8 cellular contexts compared by ENCODE assay signal in genomic region chr1:148825029-148825428, GRCh38. TPM values are rescaled to one million over a fixed set of nuclear protein-coding genes. Genes with fewer than 3 reads are reported as not detected.
A peak's percentile ranks its signal among the peaks of the same experiment; 100 is the strongest.
DNase-seq lines count a peak whose midpoint lies in the region; ATAC-seq, FAIRE-seq and TF ChIP-seq lines count a peak whose summit lies in the region.
"Not testable (repeated sequence)": the region's sequence is repeated elsewhere in the genome, so short reads cannot be mapped to it uniquely, and the experiment has no call there.

No MANE protein-coding gene starts in this region.

- FAIRE-seq in endothelial cell of umbilical vein (lab: Jason Lieb, UNC) (peak; percentile 93), islet of Langerhans (lab: Jason Lieb, UNC) (peak; percentile 45)

- H2AFZ ChIP-seq in endothelial cell of umbilical vein (ENCODE audit: low read depth, low read length), result not testable (repeated sequence)

- H3K9me1 ChIP-seq in endothelial cell of umbilical vein (replicated peaks; ENCODE audit: control insufficient read depth, extremely low read depth, insufficient read depth, low read length), result not testable (repeated sequence)

- peak; percentile 53 to 71 for ATAC-seq in CD4-positive, CD25-positive, alpha-beta regulatory T cell (ENCODE audit: low read depth in 2 of 2)
- peak; percentile 51 for ATAC-seq in GM21515 (IDR thresholded peaks at IDR 0.05; ENCODE audit: unreplicated experiment)
- ATAC-seq in SK-N-SH treated with all-trans-retinoic acid at 6 μM for 48 hours, result peak; percentile 83
- ATAC-seq in activated T-cell treated with anti-CD3 and anti-CD28 coated beads, Interleukin-2, amount 50 U/mL, for 4 hours, result peak; percentile 58 to 67
- peak; percentile 85 for ATAC-seq in naive thymus-derived CD4-positive, alpha-beta T cell
- ATAC-seq in stimulated activated naive CD8-positive, alpha-beta T cell treated with anti-CD3 and anti-CD28 coated beads, Interleukin-15, amount 100 ng/mL, for 72 hours, result peak; percentile 82

- POLR2A ChIA-PET in endothelial cell of umbilical vein (lab: Charles Lee); naive thymus-derived CD4-positive, alpha-beta T cell (lab: Charles Lee): not testable (repeated sequence)

- not testable (repeated sequence) for H3K9me3 ChIP-seq in CD4-positive, CD25-positive, alpha-beta regulatory T cell (ENCODE audit: control insufficient read depth in 2 of 2, low read length in 2 of 2); endothelial cell of umbilical vein (replicated peaks; ENCODE audit: control insufficient read depth, insufficient read depth, low read length); naive thymus-derived CD4-positive, alpha-beta T cell (ENCODE audit: control insufficient read depth in 2 of 3, low read length in 3 of 3)

- not testable (repeated sequence) for H3K9ac ChIP-seq in endothelial cell of umbilical vein (replicated peaks; ENCODE audit: extremely low read depth, insufficient read depth, low read length)

- not testable (repeated sequence) for H3K9me3 Mint-ChIP-seq in CD4-positive, CD25-positive, alpha-beta regulatory T cell; activated T-cell treated with anti-CD3 and anti-CD28 coated beads, Interleukin-2, amount 50 U/mL, for 4 hours; naive thymus-derived CD4-positive, alpha-beta T cell; stimulated activated naive CD8-positive, alpha-beta T cell treated with anti-CD3 and anti-CD28 coated beads, Interleukin-15, amount 100 ng/mL, for 72 hours

- H3K4me2 ChIP-seq in endothelial cell of umbilical vein (ENCODE audit: insufficient read depth, low read length), result not testable (repeated sequence)

- H3K27me3 ChIP-seq in CD4-positive, CD25-positive, alpha-beta regulatory T cell (ENCODE audit: control insufficient read depth, insufficient read depth, low read length); endothelial cell of umbilical vein (ENCODE audit: control insufficient read depth in 2 of 2, insufficient read depth in 2 of 2, low read length in 2 of 2); naive thymus-derived CD4-positive, alpha-beta T cell (ENCODE audit: control insufficient read depth in 2 of 2, insufficient read depth in 2 of 2, low read length in 2 of 2): not testable (repeated sequence)

- not testable (repeated sequence) for H3K27me3 Mint-ChIP-seq in CD4-positive, CD25-positive, alpha-beta regulatory T cell; activated T-cell treated with anti-CD3 and anti-CD28 coated beads, Interleukin-2, amount 50 U/mL, for 4 hours (ENCODE audit: low read depth); naive thymus-derived CD4-positive, alpha-beta T cell; stimulated activated naive CD8-positive, alpha-beta T cell treated with anti-CD3 and anti-CD28 coated beads, Interleukin-15, amount 100 ng/mL, for 72 hours

- not testable (repeated sequence) for H3K27ac Mint-ChIP-seq in CD4-positive, CD25-positive, alpha-beta regulatory T cell; naive thymus-derived CD4-positive, alpha-beta T cell; stimulated activated naive CD8-positive, alpha-beta T cell treated with anti-CD3 and anti-CD28 coated beads, Interleukin-15, amount 100 ng/mL, for 72 hours

- dilution Hi-C loops in endothelial cell of umbilical vein (cut with MboI; ENCODE audit: extremely low pct_ligation_motif_present, low sequenced_read_pairs), result not testable (repeated sequence)

- not testable (repeated sequence) for H3K4me3 Mint-ChIP-seq in CD4-positive, CD25-positive, alpha-beta regulatory T cell; activated T-cell treated with anti-CD3 and anti-CD28 coated beads, Interleukin-2, amount 50 U/mL, for 4 hours; naive thymus-derived CD4-positive, alpha-beta T cell; stimulated activated naive CD8-positive, alpha-beta T cell treated with anti-CD3 and anti-CD28 coated beads, Interleukin-15, amount 100 ng/mL, for 72 hours

- intact Hi-C loops in endothelial cell of umbilical vein (cut with micrococcal nuclease); naive thymus-derived CD4-positive, alpha-beta T cell (cut with micrococcal nuclease): not testable (repeated sequence)

- not testable (repeated sequence) for H4K20me1 ChIP-seq in endothelial cell of umbilical vein (replicated peaks; ENCODE audit: control insufficient read depth, extremely low read depth, insufficient read depth, low read length)

- not testable (repeated sequence) for H3K36me3 ChIP-seq in CD4-positive, CD25-positive, alpha-beta regulatory T cell (ENCODE audit: control insufficient read depth, insufficient read depth, low read length); endothelial cell of umbilical vein (ENCODE audit: control insufficient read depth in 2 of 2, extremely low read depth in 1 of 2, insufficient read depth in 2 of 2, low read length in 2 of 2); naive thymus-derived CD4-positive, alpha-beta T cell (ENCODE audit: control insufficient read depth in 2 of 3, insufficient read depth in 3 of 3, low read length in 3 of 3)

- not testable (repeated sequence) for H3K4me1 Mint-ChIP-seq in CD4-positive, CD25-positive, alpha-beta regulatory T cell; activated T-cell treated with anti-CD3 and anti-CD28 coated beads, Interleukin-2, amount 50 U/mL, for 4 hours (ENCODE audit: low read depth); naive thymus-derived CD4-positive, alpha-beta T cell; stimulated activated naive CD8-positive, alpha-beta T cell treated with anti-CD3 and anti-CD28 coated beads, Interleukin-15, amount 100 ng/mL, for 72 hours

- not testable (repeated sequence) for H3K27ac ChIP-seq in CD4-positive, CD25-positive, alpha-beta regulatory T cell (ENCODE audit: insufficient read depth, low read length, poor library complexity, severe bottlenecking); endothelial cell of umbilical vein (ENCODE audit: insufficient read depth, low read depth, low read length); naive thymus-derived CD4-positive, alpha-beta T cell (ENCODE audit: low read depth, low read length)

- not testable (repeated sequence) for DNase-seq in CD4-positive, CD25-positive, alpha-beta regulatory T cell; activated T-cell treated with anti-CD3 and anti-CD28 coated beads, Interleukin-2, amount 50 U/mL, for 4 hours; endothelial cell of umbilical vein (ENCODE audit: low read depth, low spot score); naive thymus-derived CD4-positive, alpha-beta T cell; stimulated activated naive CD8-positive, alpha-beta T cell treated with anti-CD3 and anti-CD28 coated beads, Interleukin-15, amount 100 ng/mL, for 72 hours

- not testable (repeated sequence) for H3K36me3 Mint-ChIP-seq in CD4-positive, CD25-positive, alpha-beta regulatory T cell; activated T-cell treated with anti-CD3 and anti-CD28 coated beads, Interleukin-2, amount 50 U/mL, for 4 hours (ENCODE audit: insufficient read depth); naive thymus-derived CD4-positive, alpha-beta T cell

- BruUV-seq in endothelial cell of umbilical vein (replicated peaks; lab: Mats Ljungman, UMichigan), result not testable (repeated sequence)

- H3K4me3 ChIP-seq in CD4-positive, CD25-positive, alpha-beta regulatory T cell (ENCODE audit: low read depth, low read length); endothelial cell of umbilical vein (replicated peaks in 1 of 3; ENCODE audit: insufficient read depth in 1 of 3, low read depth in 1 of 3, low read length in 3 of 3); naive thymus-derived CD4-positive, alpha-beta T cell (ENCODE audit: low read length): not testable (repeated sequence)

- TF ChIP-seq POLR2A in endothelial cell of umbilical vein (IDR thresholded peaks at IDR 0.05; ENCODE audit: low read depth, low read length), result not testable (repeated sequence)

- H3K79me2 ChIP-seq in endothelial cell of umbilical vein (ENCODE audit: control insufficient read depth, insufficient read depth, low read length), result not testable (repeated sequence)

- CTCF ChIA-PET in endothelial cell of umbilical vein (lab: Charles Lee); naive thymus-derived CD4-positive, alpha-beta T cell (lab: Charles Lee): not testable (repeated sequence)

- not testable (repeated sequence) for TF ChIP-seq CTCF in endothelial cell of umbilical vein (IDR thresholded peaks at IDR 0.05; ENCODE audit: extremely low read depth in 1 of 2, insufficient read depth in 1 of 2, low read depth in 1 of 2, low read length in 2 of 2)

- H3K4me1 ChIP-seq in CD4-positive, CD25-positive, alpha-beta regulatory T cell (ENCODE audit: control insufficient read depth, insufficient read depth, low read length, poor library complexity, severe bottlenecking); endothelial cell of umbilical vein (ENCODE audit: control insufficient read depth, extremely low read depth, insufficient read depth, low read length); naive thymus-derived CD4-positive, alpha-beta T cell (ENCODE audit: control insufficient read depth in 2 of 2, insufficient read depth in 2 of 2, low read length in 2 of 2): not testable (repeated sequence)

RNA-seq across cellular contexts. Expression of gene PDE4DIP, which starts 19.2 kb away (rescaled TPM):
- total RNA-seq in CD4-positive, CD25-positive, alpha-beta regulatory T cell, result 50.8 TPM
- polyA plus RNA-seq in CD4-positive, CD25-positive, alpha-beta regulatory T cell, result 10 to 100 TPM; 22.3 to 36.1 (median 33.4) TPM
- total RNA-seq in activated T-cell treated with anti-CD3 and anti-CD28 coated beads, Interleukin-2, amount 50 U/mL, for 4 hours, result 10 to 100 TPM in 2 of 3 donors, 1 to 10 TPM in 1; 8.5 to 13.7 (median 12.5) TPM
- total RNA-seq in endothelial cell of umbilical vein, result 19.7 and 26.4 TPM in 2 replicates
- 4.0 and 6.3 TPM in 2 replicates for polyA plus RNA-seq in endothelial cell of umbilical vein
- polyA plus RNA-seq in endothelial cell of umbilical vein (2011; cell fraction: cytosol; rRNA removed), result 9.7 and 12.6 TPM in 2 replicates
- 22.6 and 24.3 TPM in 2 replicates for polyA plus RNA-seq in endothelial cell of umbilical vein (2011; cell fraction: nucleus; rRNA removed)
- 18.3 and 19.4 TPM in 2 replicates for polyA plus RNA-seq in endothelial cell of umbilical vein (2012)
- polyA minus RNA-seq in endothelial cell of umbilical vein, result 22.0 and 23.1 TPM in 2 replicates
- polyA minus RNA-seq in endothelial cell of umbilical vein (2011; cell fraction: cytosol; rRNA and poly(A)+ RNA removed), result 8.7 TPM
- polyA minus RNA-seq in endothelial cell of umbilical vein (2011; cell fraction: nucleus; rRNA and poly(A)+ RNA removed), result 28.7 and 37.8 TPM in 2 replicates
- total RNA-seq in naive thymus-derived CD4-positive, alpha-beta T cell, result 10 to 100 TPM; 37.0 to 73.9 (median 44.6) TPM
- 10 to 100 TPM; 14.5 to 29.0 TPM for polyA plus RNA-seq in naive thymus-derived CD4-positive, alpha-beta T cell
